Comparison of ENCODE assay signal across 8 cellular contexts in genomic region chr6:119445666-119446622, GRCh38.
A peak's percentile ranks its signal among the peaks of the same experiment; 100 is the strongest.
DNase-seq lines count a peak whose midpoint lies in the region; ATAC-seq and TF ChIP-seq lines count a peak whose summit lies in the region.

No MANE protein-coding gene starts in this region.

- intact Hi-C loops in esophagus muscularis mucosa (cut with DNase I) = loop anchor here (10.0 kb wide), 1 partner anchor 91 kb away; no protein-coding TSS in a partner anchor
- intact Hi-C loops in sciatic nerve (cut with DNase I) = no loop called here

- DNase-seq in NCI-H510A (lab: John Stamatoyannopoulos, UW) (peak; percentile 28), esophagus muscularis mucosa (ENCODE audit: extremely low spot score) (no peak), sciatic nerve (ENCODE audit: low spot score) (no peak), NCI-H1436 (lab: John Stamatoyannopoulos, UW) (no peak), NK-92 (lab: John Stamatoyannopoulos, UW; ENCODE audit: unreplicated experiment) (no peak), NCI-H1694 (lab: John Stamatoyannopoulos, UW) (no peak)

- TF ChIP-seq CTCF in esophagus muscularis mucosa (IDR thresholded peaks at IDR 0.05) = no peak

- peaks cover 6 to 22% (median 17%) of the 10 kb centered on the region in 4 donors for H3K4me1 ChIP-seq in esophagus muscularis mucosa

- TF ChIP-seq POLR2A in esophagus muscularis mucosa (IDR thresholded peaks at IDR 0.05; ENCODE audit: low read depth) = no peak

- no peaks in the 10 kb centered on the region for H3K36me3 ChIP-seq in esophagus muscularis mucosa

- no peak for TF ChIP-seq EP300 in esophagus muscularis mucosa (IDR thresholded peaks at IDR 0.05)

- 90% methylated on average over 7 of the region's 7 CpGs for WGBS in esophagus muscularis mucosa

- H3K9me3 ChIP-seq in esophagus muscularis mucosa = no peaks in the 10 kb centered on the region

- peak overlapping the region; percentile 36 to 57 (median 50) for H3K27ac ChIP-seq in esophagus muscularis mucosa (replicated peaks in 1 of 4)

- ATAC-seq in GM19351 (IDR thresholded peaks at IDR 0.05; ENCODE audit: unreplicated experiment) = peak; percentile 34
- ATAC-seq in sciatic nerve = peak; percentile 42
- ATAC-seq in GM19463 (IDR thresholded peaks at IDR 0.05; ENCODE audit: unreplicated experiment) = no peak

- no peak overlapping the region for H3K4me3 ChIP-seq in esophagus muscularis mucosa

- H3K27me3 ChIP-seq in esophagus muscularis mucosa = no peaks in the 10 kb centered on the region
